ENCODE assay signal across 1 cellular context in genomic region chr6:26457407-26457795, GRCh38.
TF ChIP-seq lines count a peak whose summit lies in the region.

No MANE protein-coding gene starts in this region.

TF ChIP-seq in HEK293, 187 proteins besides CTCF, POLR2A, EP300 and RAD21 (continued from another document):
- TF ChIP-seq ZNF692 (tag by site-specific recombination; IDR thresholded peaks at IDR 0.05) (no peak), ZFP3 (tag by site-specific recombination; IDR thresholded peaks at IDR 0.05; ENCODE audit: low read depth) (no peak), ZNF433 (tag by site-specific recombination; IDR thresholded peaks at IDR 0.05; ENCODE audit: low read depth) (no peak), ZBTB21 (tag by site-specific recombination; IDR thresholded peaks at IDR 0.05) (no peak), ZNF596 (tag by site-specific recombination; IDR thresholded peaks at IDR 0.05) (peak; percentile 78), ZNF292 (tag by site-specific recombination; IDR thresholded peaks at IDR 0.05; ENCODE audit: borderline replicate concordance, low read depth) (no peak), INSM2 (tag by site-specific recombination; IDR thresholded peaks at IDR 0.05) (no peak)
TF ChIP-seq in HEK293: peak in this region for 6.
